22 cellular contexts compared by ENCODE assay signal in genomic region chr3:13135811-13136321, GRCh38.
DNase-seq lines count a peak whose midpoint lies in the region; ATAC-seq and TF ChIP-seq lines count a peak whose summit lies in the region.
"Had no signal": no experiment of that assay in that cellular context is flagged by ENCODE, and none has a peak within 500 bp of the region (broad histone marks: within the 10 kb centered on the region; RNA-seq: fewer than 3 reads in every experiment).

No MANE protein-coding gene starts in this region.

- no peaks in the 10 kb centered on the region for H3K27me3 ChIP-seq in lower lobe of right lung (ENCODE audit: low read depth)
- peaks cover 0 to 24% (median 0%) of the 10 kb centered on the region in 3 donors for H3K27me3 ChIP-seq in stomach
- H3K27me3 ChIP-seq: SJSA1, tibial nerve had no signal

- intact Hi-C loops in lower lobe of right lung (cut with DNase I) = no loop called here
- intact Hi-C loops in stomach (cut with DNase I; ENCODE audit: low total_unique reads) = no loop called here

- H3K4me1 ChIP-seq in lower lobe of right lung = no peaks in the 10 kb centered on the region
- H3K4me1 ChIP-seq in stomach = no peaks in the 10 kb centered on the region
- H3K4me1 ChIP-seq: SJSA1, tibial nerve had no signal

- peaks cover 54% of the 10 kb centered on the region for H3K27me3 Mint-ChIP-seq in chondrocyte (ENCODE audit: low read depth)

- no peak for TF ChIP-seq POLR2A in stomach (IDR thresholded peaks at IDR 0.05)

- H3K27ac ChIP-seq in lower lobe of right lung = no peak overlapping the region
- no peak overlapping the region for H3K27ac ChIP-seq in stomach
- H3K27ac ChIP-seq: GM23248, SJSA1, tibial nerve had no signal

- H3K9me3 ChIP-seq in lower lobe of right lung (no peaks in the 10 kb centered on the region), stomach (no peaks in the 10 kb centered on the region)
- H3K9me3 ChIP-seq: SJSA1, tibial nerve had no signal

- DNase-seq in activated CD8-positive, alpha-beta memory T cell treated with anti-CD3 and anti-CD28 coated beads, Interleukin-2, amount 50 U/mL, for 48 hours = peak; percentile 15
- no peak for DNase-seq in activated CD8-positive, alpha-beta memory T cell treated with anti-CD3 and anti-CD28 coated beads for 24 hours
- DNase-seq in chondrocyte (ENCODE audit: low spot score) = peak; percentile 71
- peak; percentile 36 for DNase-seq in lower lobe of right lung
- peak; percentile 14 for DNase-seq in stomach
- no peak for DNase-seq in SHP77 (lab: John Stamatoyannopoulos, UW)
- no peak for DNase-seq in NCI-H69 (lab: John Stamatoyannopoulos, UW)
- DNase-seq in activated T-cell treated with anti-CD3 and anti-CD28 coated beads for 4 hours = no peak
- DNase-seq: activated CD4-positive, alpha-beta T cell treated with anti-CD3 and anti-CD28 coated beads, Interleukin-2, amount 50 U/mL, for 48 hours; activated CD4-positive, CD25-positive, alpha-beta regulatory T cell; activated gamma-delta T cell treated with Interleukin-2 at 50 U/mL for 16 hours; CD4-positive, alpha-beta memory T cell; DMS 273 treated with DMSO at 0.1 percent for 48 hours; GM23248; NCI-H1092; NCI-H2029; NCI-H526 treated with DMSO at 0.1 percent for 48 hours; nephron progenitor cell had no signal

- 69 to 79% (median 75%) methylated on average over 14 to 19 of the region's 19 CpGs for whole genome bisulfite sequencing in stomach, 5 donors

- H3K4me1 Mint-ChIP-seq in chondrocyte (ENCODE audit: low read depth) = no peaks in the 10 kb centered on the region

- no peak overlapping the region for H3K27ac Mint-ChIP-seq in chondrocyte (ENCODE audit: unreplicated experiment)
- H3K27ac Mint-ChIP-seq: CD4-positive, alpha-beta memory T cell; nephron progenitor cell; stimulated activated naive CD8-positive, alpha-beta T cell treated with anti-CD3 and anti-CD28 coated beads, Interleukin-15, Interleukin-2, amounts not matched to agents 100 ng/mL and 50 ng/mL, for 24 hours had no signal

- no peak for TF ChIP-seq CTCF in chondrocyte (IDR thresholded peaks at IDR 0.05)
- TF ChIP-seq CTCF in lower lobe of right lung (IDR thresholded peaks at IDR 0.05) = no peak
- TF ChIP-seq CTCF in stomach (IDR thresholded peaks at IDR 0.05) = no peak

- no peaks in the 10 kb centered on the region for H3K9me3 Mint-ChIP-seq in chondrocyte (ENCODE audit: low read depth)
- H3K9me3 Mint-ChIP-seq: nephron progenitor cell; stimulated activated naive CD8-positive, alpha-beta T cell treated with anti-CD3 and anti-CD28 coated beads, Interleukin-15, Interleukin-2, amounts not matched to agents 100 ng/mL and 50 ng/mL, for 24 hours had no signal

- no peak for TF ChIP-seq EP300 in stomach (IDR thresholded peaks at IDR 0.05)

- no peak for ATAC-seq in lower lobe of right lung
- ATAC-seq: Panc1 had no signal

- H3K4me3 Mint-ChIP-seq in chondrocyte (ENCODE audit: unreplicated experiment) = no peak overlapping the region
- H3K4me3 Mint-ChIP-seq: CD4-positive, alpha-beta memory T cell; nephron progenitor cell; stimulated activated naive CD8-positive, alpha-beta T cell treated with anti-CD3 and anti-CD28 coated beads, Interleukin-15, Interleukin-2, amounts not matched to agents 100 ng/mL and 50 ng/mL, for 24 hours had no signal

- H3K4me3 ChIP-seq in lower lobe of right lung = no peak overlapping the region
- no peak overlapping the region for H3K4me3 ChIP-seq in stomach
- H3K4me3 ChIP-seq: GM23248, SJSA1, tibial nerve had no signal

- H3K36me3 Mint-ChIP-seq in chondrocyte (ENCODE audit: low read depth) = no peaks in the 10 kb centered on the region
- H3K36me3 Mint-ChIP-seq: CD4-positive, alpha-beta memory T cell had no signal

- H3K36me3 ChIP-seq in lower lobe of right lung (no peaks in the 10 kb centered on the region), stomach (no peaks in the 10 kb centered on the region)
- H3K36me3 ChIP-seq: SJSA1, tibial nerve had no signal

Comparison
In these comparisons a context has a peak if more than half of its experiments do, and no peak if none do; other contexts are left out.
1. DNase-seq: peak in activated CD8-positive, alpha-beta memory T cell treated with anti-CD3 and anti-CD28 coated beads, Interleukin-2, amount 50 U/mL, for 48 hours (single experiment), chondrocyte (single experiment), lower lobe of right lung (single experiment) and stomach (single experiment); none in activated CD8-positive, alpha-beta memory T cell treated with anti-CD3 and anti-CD28 coated beads for 24 hours (single experiment), SHP77 (0 of 2), NCI-H69 (single experiment) and activated T-cell treated with anti-CD3 and anti-CD28 coated beads for 4 hours (single experiment).